8 cellular contexts compared by ENCODE assay signal in genomic region chr12:11648514-11649412, GRCh38. TPM values are rescaled to one million over a fixed set of nuclear protein-coding genes. Genes with fewer than 3 reads are reported as not detected.
DNase-seq lines count a peak whose midpoint lies in the region; ATAC-seq and TF ChIP-seq lines count a peak whose summit lies in the region.

No MANE protein-coding gene starts in this region.

- peak overlapping the region; percentile 48 for H3K9ac ChIP-seq in SU-DHL-6 (ENCODE audit: low read length)

- ATAC-seq in HG02588 (IDR thresholded peaks at IDR 0.05; ENCODE audit: unreplicated experiment) (peak; percentile 30), heart left ventricle (peak; percentile 46 to 83 (median 67))

- H3K4me3 ChIP-seq in SU-DHL-6 (ENCODE audit: insufficient read depth, low read length, poor library complexity, severe bottlenecking), result peak overlapping the region; percentile 59
- peak overlapping the region; percentile 37 to 94 (median 85) for H3K4me3 ChIP-seq in heart left ventricle
- H3K4me3 ChIP-seq in urinary bladder (ENCODE audit: low read depth, low read length), result peak overlapping the region; percentile 97

- peak; percentile 73 for DNase-seq in NCI-H1092 (lab: John Stamatoyannopoulos, UW)
- DNase-seq in heart left ventricle, result peak; percentile 74 to 80 (median 77)
- peak; percentile 84 for DNase-seq in posterior vena cava (ENCODE audit: low spot score)

- peak overlapping the region; percentile 77 for H3K4me2 ChIP-seq in SU-DHL-6 (ENCODE audit: low read depth, low read length, poor library complexity, severe bottlenecking)

- H3F3A ChIP-seq in SU-DHL-6 (ENCODE audit: insufficient read depth), result no peaks in the 10 kb centered on the region

- H3K27ac ChIP-seq in SU-DHL-6 (ENCODE audit: low read depth, low read length), result no peak overlapping the region
- H3K27ac ChIP-seq in adipose tissue (ENCODE audit: low read depth, low read length), result peak overlapping the region; percentile 95
- H3K27ac ChIP-seq in heart left ventricle, result peak overlapping the region; percentile 89 to 100 (median 98)
- H3K27ac ChIP-seq in urinary bladder (ENCODE audit: low read depth), result peak overlapping the region; percentile 85

- WGBS in adipose tissue, 3 donors, result 0 to 1% (median 1%) methylated on average over 58 of the region's 58 CpGs
- WGBS in heart left ventricle, 4 donors, result 0 to 1% (median 0%) methylated on average over 29 to 58 of the region's 58 CpGs
- under 1% methylated on average over 58 of the region's 58 CpGs for WGBS in urinary bladder

- peaks cover 0 to 32% (median 20%) of the 10 kb centered on the region in 12 donors for H3K4me1 ChIP-seq in heart left ventricle
- no peaks in the 10 kb centered on the region for H3K4me1 ChIP-seq in urinary bladder (ENCODE audit: insufficient read depth)

- H3K9me2 ChIP-seq in SU-DHL-6 (replicated peaks; ENCODE audit: insufficient read depth, low read length), result no peaks in the 10 kb centered on the region

- no peaks in the 10 kb centered on the region for H3K79me2 ChIP-seq in SU-DHL-6 (ENCODE audit: insufficient read depth, low read length)

- peak overlapping the region; percentile 90 for H2AFZ ChIP-seq in SU-DHL-6 (ENCODE audit: low read depth, low read length, severe bottlenecking)

- no peak for TF ChIP-seq CTCF in SU-DHL-6 (IDR thresholded peaks at IDR 0.05; ENCODE audit: insufficient read depth, low read length, poor library complexity, severe bottlenecking)
- TF ChIP-seq CTCF in heart left ventricle (IDR thresholded peaks at IDR 0.05), result peak in 2 of 12 donors; percentile 7 to 15

- no peaks in the 10 kb centered on the region for H4K20me1 ChIP-seq in SU-DHL-6 (ENCODE audit: low read depth, low read length)

- H3K36me3 ChIP-seq in SU-DHL-6 (ENCODE audit: low read length) (no peaks in the 10 kb centered on the region), heart left ventricle (no peaks in the 10 kb centered on the region), urinary bladder (ENCODE audit: insufficient read depth) (no peaks in the 10 kb centered on the region)

- TF ChIP-seq POLR2A in GM10847 (IDR thresholded peaks at IDR 0.05; ENCODE audit: extremely low read depth, insufficient read length), result peak; percentile 37
- peak in 1 of 2 donors; percentile 45 for TF ChIP-seq POLR2A in heart left ventricle (IDR thresholded peaks at IDR 0.05)

- no peaks in the 10 kb centered on the region for H3K9me3 ChIP-seq in SU-DHL-6 (ENCODE audit: insufficient read depth, low read length)
- no peaks in the 10 kb centered on the region for H3K9me3 ChIP-seq in heart left ventricle

- no peaks in the 10 kb centered on the region for H3K27me3 ChIP-seq in SU-DHL-6 (ENCODE audit: low read length)
- no peaks in the 10 kb centered on the region for H3K27me3 ChIP-seq in heart left ventricle

- intact Hi-C loops in heart left ventricle (cut with DNase I), result loop anchor here in 7 of 10 donors (2.0 to 10.0 kb wide), 10 partner anchors 64 to 384 kb away; no protein-coding TSS in a partner anchor
- intact Hi-C loops in posterior vena cava (cut with DNase I), result loop anchor here in 1 of 2 donors (10.0 kb wide), 1 partner anchor 64 kb away; no protein-coding TSS in a partner anchor

RNA-seq across cellular contexts. Expression of gene ETV6, which starts 0.7 kb away (rescaled TPM):
- polyA plus RNA-seq in adipose tissue, result 1 to 10 TPM; 3.3 to 7.7 (median 4.4) TPM
- 10 to 100 TPM in 8 of 9 donors, 1 to 10 TPM in 1; 7.1 to 37.3 (median 14.4) TPM for total RNA-seq in heart left ventricle
- 1 to 10 TPM; 3.9 to 4.3 TPM for polyA plus RNA-seq in heart left ventricle
- 10 to 100 TPM; 60.3 to 65.7 TPM for total RNA-seq in posterior vena cava
- total RNA-seq in urinary bladder, result 12.7 TPM
- 11.8 TPM for polyA plus RNA-seq in urinary bladder
